ENCODE assay signal across 1 cellular context in the genomic region with DNA sequence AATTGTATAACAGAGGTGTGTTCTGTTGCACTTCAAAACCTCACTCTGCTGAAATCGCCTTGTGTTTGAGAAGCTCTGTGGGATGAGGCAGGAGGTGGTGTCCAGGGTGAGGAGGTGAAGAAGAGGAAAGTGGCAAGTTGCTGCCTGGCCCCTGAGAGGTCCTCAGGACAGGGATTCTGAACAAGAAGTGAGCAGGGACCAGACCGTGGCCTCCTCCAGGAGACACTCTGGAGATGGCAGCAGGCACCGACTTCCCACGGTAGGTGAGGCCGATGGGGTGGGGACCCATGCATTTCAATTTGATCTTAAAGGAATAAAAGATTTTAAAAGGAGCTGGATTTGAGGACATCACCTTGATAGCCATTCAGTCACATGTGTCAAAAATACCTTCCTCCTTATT.
TF ChIP-seq lines count a peak whose summit lies in the region.

No MANE protein-coding gene starts in this region.

TF ChIP-seq in GM23338, 12 proteins besides CTCF, POLR2A, EP300 and RAD21 (continued from another document):
- TF ChIP-seq ZNF462 (CRISPR knock-in tag; IDR thresholded peaks at IDR 0.05) (no peak), NANOG (IDR thresholded peaks at IDR 0.05; ENCODE audit: borderline replicate concordance) (no peak), ZNF331 (CRISPR knock-in tag; IDR thresholded peaks at IDR 0.05; ENCODE audit: low read depth) (no peak), POLR2AphosphoS5 (IDR thresholded peaks at IDR 0.05; ENCODE audit: low read depth) (no peak), JUNB (IDR thresholded peaks at IDR 0.05; ENCODE audit: unreplicated experiment) (no peak), CREB1 (CRISPR knock-in tag; IDR thresholded peaks at IDR 0.05; ENCODE audit: low read depth) (no peak), ZNF114 (CRISPR knock-in tag; IDR thresholded peaks at IDR 0.05) (no peak)
- TF ChIP-seq, protein P1, sequence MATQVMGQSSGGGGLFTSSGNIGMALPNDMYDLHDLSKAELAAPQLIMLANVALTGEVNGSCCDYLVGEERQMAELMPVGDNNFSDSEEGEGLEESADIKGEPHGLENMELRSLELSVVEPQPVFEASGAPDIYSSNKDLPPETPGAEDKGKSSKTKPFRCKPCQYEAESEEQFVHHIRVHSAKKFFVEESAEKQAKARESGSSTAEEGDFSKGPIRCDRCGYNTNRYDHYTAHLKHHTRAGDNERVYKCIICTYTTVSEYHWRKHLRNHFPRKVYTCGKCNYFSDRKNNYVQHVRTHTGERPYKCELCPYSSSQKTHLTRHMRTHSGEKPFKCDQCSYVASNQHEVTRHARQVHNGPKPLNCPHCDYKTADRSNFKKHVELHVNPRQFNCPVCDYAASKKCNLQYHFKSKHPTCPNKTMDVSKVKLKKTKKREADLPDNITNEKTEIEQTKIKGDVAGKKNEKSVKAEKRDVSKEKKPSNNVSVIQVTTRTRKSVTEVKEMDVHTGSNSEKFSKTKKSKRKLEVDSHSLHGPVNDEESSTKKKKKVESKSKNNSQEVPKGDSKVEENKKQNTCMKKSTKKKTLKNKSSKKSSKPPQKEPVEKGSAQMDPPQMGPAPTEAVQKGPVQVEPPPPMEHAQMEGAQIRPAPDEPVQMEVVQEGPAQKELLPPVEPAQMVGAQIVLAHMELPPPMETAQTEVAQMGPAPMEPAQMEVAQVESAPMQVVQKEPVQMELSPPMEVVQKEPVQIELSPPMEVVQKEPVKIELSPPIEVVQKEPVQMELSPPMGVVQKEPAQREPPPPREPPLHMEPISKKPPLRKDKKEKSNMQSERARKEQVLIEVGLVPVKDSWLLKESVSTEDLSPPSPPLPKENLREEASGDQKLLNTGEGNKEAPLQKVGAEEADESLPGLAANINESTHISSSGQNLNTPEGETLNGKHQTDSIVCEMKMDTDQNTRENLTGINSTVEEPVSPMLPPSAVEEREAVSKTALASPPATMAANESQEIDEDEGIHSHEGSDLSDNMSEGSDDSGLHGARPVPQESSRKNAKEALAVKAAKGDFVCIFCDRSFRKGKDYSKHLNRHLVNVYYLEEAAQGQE (IDR thresholded peaks at IDR 0.05; ENCODE audit: unreplicated experiment), result no peak
